ENCODE assay signal across 27 cellular contexts in genomic region chr10:28761084-28761875, GRCh38.
DNase-seq lines count a peak whose midpoint lies in the region; ATAC-seq, FAIRE-seq and TF ChIP-seq lines count a peak whose summit lies in the region.
"Had no signal": no experiment of that assay in that cellular context is flagged by ENCODE, and none has a peak within 500 bp of the region (broad histone marks: within the 10 kb centered on the region; RNA-seq: fewer than 3 reads in every experiment).

No MANE protein-coding gene starts in this region.

- in situ Hi-C loops in K562 (cut with MboI) = no loop called here

- no peak overlapping the region for H2AK5ac ChIP-seq in H9 (ENCODE audit: insufficient read length, low read length)

- no TSS peak for BruUV-seq in K562 (replicated peaks; lab: Mats Ljungman, UMichigan)

- no peak for TF ChIP-seq EP300 in K562 (IDR thresholded peaks at IDR 0.05; ENCODE audit: low read length)

- no peaks in the 10 kb centered on the region for H3K27me3 ChIP-seq in H9 (ENCODE audit: insufficient read depth, low read length)
- H3K27me3 ChIP-seq in K562 (ENCODE audit: control insufficient read depth in 2 of 2, insufficient read depth in 2 of 2, low read length in 2 of 2) = no peaks in the 10 kb centered on the region
- H3K27me3 ChIP-seq in iPS-20b (ENCODE audit: insufficient read depth, low read length) = no peaks in the 10 kb centered on the region
- peaks cover 3% of the 10 kb centered on the region for H3K27me3 ChIP-seq in upper lobe of right lung
- H3K27me3 ChIP-seq: body of pancreas had no signal

- no peak overlapping the region for H3K4ac ChIP-seq in H9 (ENCODE audit: low read depth, low read length)

- no peak for TF ChIP-seq RAD21 in K562 (CRISPR knock-in tag; conservative IDR thresholded peaks at IDR 0.05 in 1 of 2, IDR thresholded peaks at IDR 0.05 in 1 of 2)

- no peaks in the 10 kb centered on the region for H3K79me1 ChIP-seq in H9 (ENCODE audit: insufficient read depth, low read depth, low read length, poor library complexity, severe bottlenecking)

- H3K79me2 ChIP-seq in H9 (ENCODE audit: insufficient read depth, low read length) (no peaks in the 10 kb centered on the region), K562 (ENCODE audit: control insufficient read depth, insufficient read depth, low read length) (no peaks in the 10 kb centered on the region)

- H3K4me1 Mint-ChIP-seq in H9 = peaks cover 24 to 27% of the 10 kb centered on the region in 2 experiments
- no peaks in the 10 kb centered on the region for H3K4me1 Mint-ChIP-seq in activated CD4-positive, alpha-beta T cell treated with anti-CD3 and anti-CD28 coated beads, Interleukin-2, amount 10 ng/mL, durations not matched to agents 24 days and 14 days
- H3K4me1 Mint-ChIP-seq: CD4-positive, CD25-positive, alpha-beta regulatory T cell; stimulated activated memory B cell treated with anti-CD40 and anti-IgM and Interleukin-4, amounts not matched to agents 10 μg/mL and 1 μg/mL and 100 μg/mL, for 72 hours had no signal

- H3K14ac ChIP-seq in H9 (ENCODE audit: insufficient read depth, low read length) = no peak overlapping the region

- CTCF ChIA-PET in K562 (lab: Yijun Ruan, JAX; ENCODE audit: low intra/inter-chr PET ratio) = no interaction called here

- H2BK120ac ChIP-seq in H9 (ENCODE audit: low read depth, low read length, poor library complexity, severe bottlenecking) = no peak overlapping the region

- no peak overlapping the region for H3K4me3 Mint-ChIP-seq in H9
- H3K4me3 Mint-ChIP-seq in activated CD4-positive, alpha-beta T cell treated with anti-CD3 and anti-CD28 coated beads, Interleukin-2, amount 10 ng/mL, durations not matched to agents 24 days and 14 days = no peak overlapping the region
- H3K4me3 Mint-ChIP-seq: activated T-cell treated with anti-CD3 and anti-CD28 coated beads, Interleukin-2, amount 50 U/mL, for 4 hours; CD4-positive, CD25-positive, alpha-beta regulatory T cell; nephron; stimulated activated memory B cell treated with anti-CD40 and anti-IgM and Interleukin-4, amounts not matched to agents 10 μg/mL and 1 μg/mL and 100 μg/mL, for 72 hours had no signal

- H3K4me3 ChIP-seq in K562 (no peak overlapping the region), iPS-20b (ENCODE audit: low read length) (no peak overlapping the region), upper lobe of right lung (no peak overlapping the region)
- H3K4me3 ChIP-seq: body of pancreas, coronary artery, thoracic aorta had no signal

- intact Hi-C loops in K562 (cut with micrococcal nuclease) = no loop called here
- intact Hi-C loops in upper lobe of right lung (cut with DNase I) = no loop called here
- intact Hi-C loops in activated CD4-positive, alpha-beta T cell treated with anti-CD3 and anti-CD28 coated beads, Interleukin-2, amount 10 ng/mL, durations not matched to agents 24 days and 14 days (cut with micrococcal nuclease) = no loop called here

- H3K9ac ChIP-seq in H9 (ENCODE audit: extremely low read depth, insufficient read length, low read length) (no peak overlapping the region), K562 (ENCODE audit: insufficient read depth in 1 of 2, low read depth in 2 of 2, low read length in 2 of 2) (no peak overlapping the region), iPS-20b (ENCODE audit: low read depth, low read length) (peak overlapping the region; percentile 58; the same call in 1 of the 2 replicates)

- no peak overlapping the region for H3T11ph ChIP-seq in H9 (ENCODE audit: low read length)

- H4K91ac ChIP-seq in H9 (ENCODE audit: insufficient read length, low read depth, low read length) = no peak overlapping the region

- no peak overlapping the region for H2BK15ac ChIP-seq in H9 (ENCODE audit: low read depth, low read length)

- H3K56ac ChIP-seq in H9 (ENCODE audit: insufficient read length, low read depth, low read length) = no peak overlapping the region

- H3K27ac Mint-ChIP-seq in H9 = peak overlapping the region; percentile 77 to 97 (median 79); a peak in 5 of 7 replicates
- no peak overlapping the region for H3K27ac Mint-ChIP-seq in activated CD4-positive, alpha-beta T cell treated with anti-CD3 and anti-CD28 coated beads, Interleukin-2, amount 10 ng/mL, durations not matched to agents 24 days and 14 days
- H3K27ac Mint-ChIP-seq: CD4-positive, CD25-positive, alpha-beta regulatory T cell; stimulated activated memory B cell treated with anti-CD40 and anti-IgM and Interleukin-4, amounts not matched to agents 10 μg/mL and 1 μg/mL and 100 μg/mL, for 72 hours had no signal

- H2BK12ac ChIP-seq in H9 (ENCODE audit: insufficient read length, low read depth, low read length) = no peak overlapping the region

- no peak for FAIRE-seq in K562 (lab: Jason Lieb, UNC)
- FAIRE-seq: GM12891, HTR-8/SVneo, keratinocyte had no signal

- H3K18ac ChIP-seq in H9 (ENCODE audit: insufficient read length, low read depth, low read length) = no peak overlapping the region

- H4K20me1 ChIP-seq in H9 (ENCODE audit: control insufficient read depth, insufficient read depth, insufficient read length) (no peaks in the 10 kb centered on the region), K562 (replicated peaks; ENCODE audit: control insufficient read depth, insufficient read depth, low read length) (no peaks in the 10 kb centered on the region)

- H3K9me3 Mint-ChIP-seq in H9 = peaks cover 3 to 5% of the 10 kb centered on the region in 2 experiments; a peak in 4 of 5 replicates
- no peaks in the 10 kb centered on the region for H3K9me3 Mint-ChIP-seq in activated CD4-positive, alpha-beta T cell treated with anti-CD3 and anti-CD28 coated beads, Interleukin-2, amount 10 ng/mL, durations not matched to agents 24 days and 14 days
- H3K9me3 Mint-ChIP-seq: activated T-cell treated with anti-CD3 and anti-CD28 coated beads, Interleukin-2, amount 50 U/mL, for 4 hours; nephron had no signal

- H3K27ac ChIP-seq in H9 (ENCODE audit: insufficient read length, low read depth, low read length) (peak overlapping the region; percentile 53), K562 (ENCODE audit: extremely low read depth, low read depth, low read length) (no peak overlapping the region), iPS-20b (ENCODE audit: low read length) (peak overlapping the region; percentile 3), upper lobe of right lung (no peak overlapping the region)
- H3K27ac ChIP-seq: body of pancreas, coronary artery, thoracic aorta had no signal

- H2BK20ac ChIP-seq in H9 (ENCODE audit: low read depth, low read length, poor library complexity, severe bottlenecking) = no peak overlapping the region

- DNase-seq in H9 (no peak), K562 (ENCODE audit: extremely low read depth in 1 of 4, low spot score in 3 of 4) (no peak), pons (ENCODE audit: low spot score) (peak; percentile 19), upper lobe of right lung (no peak), DMS153 (lab: John Stamatoyannopoulos, UW) (no peak), NCI-H2107 (lab: John Stamatoyannopoulos, UW) (no peak)
- DNase-seq in activated CD4-positive, alpha-beta T cell treated with anti-CD3 and anti-CD28 coated beads, Interleukin-2, amount 10 ng/mL, durations not matched to agents 24 days and 14 days = no peak
- DNase-seq: activated CD8-positive, alpha-beta memory T cell treated with anti-CD3 and anti-CD28 coated beads for 24 hours; activated naive CD4-positive, alpha-beta T cell treated with anti-CD3 and anti-CD28 coated beads, Interleukin-2, amount 50 U/mL, for 16 hours; activated T-cell treated with anti-CD3 and anti-CD28 coated beads, Interleukin-2, amount 50 U/mL, for 4 hours; body of pancreas; CD4-positive, CD25-positive, alpha-beta regulatory T cell; NCI-H1105; NCI-H2081; NCI-H446; RPMI8226; stimulated activated CD4-positive, alpha-beta T cell treated with anti-CD3 and anti-CD28 coated beads, Interleukin-1b, Interleukin-23, amount 100 ng/mL, for 48 hours; T1000 had no signal

- TF ChIP-seq CTCF in H9 (conservative IDR thresholded peaks at IDR 0.05) (no peak), K562 (IDR thresholded peaks at IDR 0.05 in 2 of 3, conservative IDR thresholded peaks at IDR 0.05 in 1 of 3; ENCODE audit: insufficient read depth in 2 of 3, low read depth in 1 of 3, low read length in 3 of 3) (no peak), upper lobe of right lung (IDR thresholded peaks at IDR 0.05) (no peak)

- H3K4me1 ChIP-seq in H9 (ENCODE audit: insufficient read depth, low read length) (peaks cover 5% of the 10 kb centered on the region; the same call in 1 of the 2 replicates), K562 (replicated peaks in 1 of 2; ENCODE audit: control insufficient read depth in 2 of 2, insufficient read depth in 2 of 2, low read length in 2 of 2) (peaks cover 0 to 7% of the 10 kb centered on the region in 2 experiments; a peak in 1 of 5 replicates), iPS-20b (ENCODE audit: insufficient read depth, low read length) (peaks cover 22% of the 10 kb centered on the region; the same call in 1 of the 2 replicates), upper lobe of right lung (no peaks in the 10 kb centered on the region)
- H3K4me1 ChIP-seq: body of pancreas had no signal

- no peak overlapping the region for H2BK5ac ChIP-seq in H9 (ENCODE audit: insufficient read length, low read length)

- TF ChIP-seq POLR2A in K562 (conservative IDR thresholded peaks at IDR 0.05) = no peak

- no peak overlapping the region for H4K8ac ChIP-seq in H9 (replicated peaks; ENCODE audit: insufficient read length, low read depth, low read length)

- no peaks in the 10 kb centered on the region for H3K23me2 ChIP-seq in H9 (ENCODE audit: insufficient read length, low read depth, low read length, poor library complexity, severe bottlenecking)

- no peaks in the 10 kb centered on the region for H3K27me3 Mint-ChIP-seq in H9 (ENCODE audit: low read depth)
- peaks cover 2% of the 10 kb centered on the region for H3K27me3 Mint-ChIP-seq in activated CD4-positive, alpha-beta T cell treated with anti-CD3 and anti-CD28 coated beads, Interleukin-2, amount 10 ng/mL, durations not matched to agents 24 days and 14 days
- H3K27me3 Mint-ChIP-seq: stimulated activated memory B cell treated with anti-CD40 and anti-IgM and Interleukin-4, amounts not matched to agents 10 μg/mL and 1 μg/mL and 100 μg/mL, for 72 hours had no signal

- H4K5ac ChIP-seq in H9 (ENCODE audit: insufficient read length, low read depth, low read length) = no peak overlapping the region

- H3K23ac ChIP-seq in H9 (ENCODE audit: insufficient read length, low read depth, low read length) = no peak overlapping the region

- no CpG with 5 or more reads among the region's 5 CpGs for WGBS in H9 (ENCODE audit: extremely low coverage, insufficient read length, low lambda C conversion rate)
- 31% methylated on average over 5 of the region's 5 CpGs for WGBS in K562 (ENCODE audit: insufficient coverage, low coverage, missing lambda C conversion rate)

- H3K9me3 ChIP-seq in H9 (ENCODE audit: control insufficient read depth, low read depth, low read length) = no peaks in the 10 kb centered on the region
- H3K9me3 ChIP-seq in K562 (replicated peaks; ENCODE audit: control insufficient read depth, insufficient read depth, low read depth, low read length) = no peaks in the 10 kb centered on the region
- H3K9me3 ChIP-seq in iPS-20b (ENCODE audit: insufficient read depth, low read depth, low read length) = no peaks in the 10 kb centered on the region
- no peaks in the 10 kb centered on the region for H3K9me3 ChIP-seq in upper lobe of right lung
- H3K9me3 ChIP-seq: body of pancreas, thoracic aorta had no signal

- no peak for ATAC-seq in K562
- ATAC-seq in upper lobe of right lung = no peak
- ATAC-seq: activated CD4-positive, CD25-positive, alpha-beta regulatory T cell treated with anti-CD3 and anti-CD28 coated beads, Interleukin-2, amount 50 U/mL, for 24 hours; activated T-cell treated with anti-CD3 and anti-CD28 coated beads, Interleukin-2, amount 50 U/mL, for 4 hours; body of pancreas; stimulated activated memory B cell treated with anti-CD40 and anti-IgM and Interleukin-4, amounts not matched to agents 10 μg/mL and 1 μg/mL and 100 μg/mL, for 72 hours had no signal

- POLR2A ChIA-PET in K562 (lab: Yijun Ruan, JAX) = no interaction called here

- H3K36me3 ChIP-seq in K562 (ENCODE audit: control insufficient read depth, insufficient read depth, low read length) (no peaks in the 10 kb centered on the region), iPS-20b (ENCODE audit: insufficient read depth, low read depth, low read length) (no peaks in the 10 kb centered on the region), upper lobe of right lung (no peaks in the 10 kb centered on the region)
- H3K36me3 ChIP-seq: thoracic aorta had no signal

- no peaks in the 10 kb centered on the region for H3K9me1 ChIP-seq in K562 (ENCODE audit: control insufficient read depth, insufficient read depth, low read length)

- H2AFZ ChIP-seq in H9 (ENCODE audit: low read length) = no peak overlapping the region
- H2AFZ ChIP-seq in K562 (ENCODE audit: low read depth, low read length) = peak overlapping the region; percentile 26; the same call in 1 of the 2 replicates

- peaks cover 2 to 10% (median 4%) of the 10 kb centered on the region in 3 experiments; a peak in 3 of 7 replicates for H3K36me3 Mint-ChIP-seq in H9 (ENCODE audit: insufficient read depth in 1 of 3, low read depth in 3 of 3)
- no peaks in the 10 kb centered on the region for H3K36me3 Mint-ChIP-seq in activated CD4-positive, alpha-beta T cell treated with anti-CD3 and anti-CD28 coated beads, Interleukin-2, amount 10 ng/mL, durations not matched to agents 24 days and 14 days (ENCODE audit: low read depth)
- H3K36me3 Mint-ChIP-seq: CD4-positive, CD25-positive, alpha-beta regulatory T cell; stimulated activated memory B cell treated with anti-CD40 and anti-IgM and Interleukin-4, amounts not matched to agents 10 μg/mL and 1 μg/mL and 100 μg/mL, for 72 hours had no signal

- H3K4me2 ChIP-seq in H9 (ENCODE audit: insufficient read depth, insufficient read length, low read length) = no peak overlapping the region
- H3K4me2 ChIP-seq in K562 (ENCODE audit: insufficient read depth, low read length) = no peak overlapping the region

Comparison
In these comparisons a context has a peak if more than half of its experiments do, and no peak if none do; other contexts are left out.
1. H3K27ac ChIP-seq: peak in H9 (single experiment) and iPS-20b (single experiment); none in K562 (single experiment) and upper lobe of right lung (single experiment).